Comparison of ENCODE assay signal across 20 cellular contexts in genomic region chr5:80860934-80861613, GRCh38.
DNase-seq lines count a peak whose midpoint lies in the region; ATAC-seq, FAIRE-seq and TF ChIP-seq lines count a peak whose summit lies in the region.
"Had no signal": no experiment of that assay in that cellular context is flagged by ENCODE, and none has a peak within 500 bp of the region (broad histone marks: within the 10 kb centered on the region; RNA-seq: fewer than 3 reads in every experiment).

No MANE protein-coding gene starts in this region.

- H3K36me3 ChIP-seq in CD8-positive, alpha-beta T cell (ENCODE audit: insufficient read depth, low read length): no peaks in the 10 kb centered on the region
- H3K36me3 ChIP-seq: cardiac muscle cell, neural progenitor cell, right atrium auricular region, SJSA1 had no signal

- no peak overlapping the region for H3K4me3 ChIP-seq in AG04450 (ENCODE audit: low read depth, low read length)
- no peak overlapping the region for H3K4me3 ChIP-seq in astrocyte of the spinal cord (ENCODE audit: low read depth, low read length)
- no peak overlapping the region for H3K4me3 ChIP-seq in CD8-positive, alpha-beta T cell (ENCODE audit: low read depth, low read length)
- H3K4me3 ChIP-seq: cardiac muscle cell, gastrocnemius medialis, neural progenitor cell, PC-9, right atrium auricular region, SJSA1, vagina had no signal

- H3K27ac ChIP-seq in AG04450 (ENCODE audit: low read depth, low read length): no peak overlapping the region
- H3K27ac ChIP-seq in CD8-positive, alpha-beta T cell (ENCODE audit: low read depth, low read length): no peak overlapping the region
- H3K27ac ChIP-seq: cardiac muscle cell, gastrocnemius medialis, neural progenitor cell, PC-9, right atrium auricular region, SJSA1, vagina had no signal

- POLR2A ChIA-PET in AG04450 (lab: Yijun Ruan, JAX): interaction anchor here (1.2 kb wide), 1 partner anchor 72 kb away, joined by 3 read pairs; no protein-coding TSS in a partner anchor
- POLR2A ChIA-PET in CD8-positive, alpha-beta T cell (lab: Charles Lee): no interaction called here
- POLR2A ChIA-PET in T-cell (lab: Charles Lee): interaction anchor here in 1 of 2 donors (0.6 to 0.7 kb wide), 2 partner anchors 135 to 410 kb away, joined by 3 to 6 read pairs; no protein-coding TSS in a partner anchor

- H3K4me3 Mint-ChIP-seq in CD8-positive, alpha-beta T cell: no peak overlapping the region
- H3K4me3 Mint-ChIP-seq in T-cell: no peak overlapping the region
- H3K4me3 Mint-ChIP-seq: neural progenitor cell had no signal

- intact Hi-C loops in CD8-positive, alpha-beta T cell (cut with DNase I, micrococcal nuclease): no loop called here

- peaks cover 8% of the 10 kb centered on the region for H3K4me1 Mint-ChIP-seq in CD8-positive, alpha-beta T cell (ENCODE audit: low read depth)
- H3K4me1 Mint-ChIP-seq in T-cell: peaks cover 0 to 18% (median 4%) of the 10 kb centered on the region in 3 donors
- H3K4me1 Mint-ChIP-seq: neural progenitor cell had no signal

- H3K9me3 Mint-ChIP-seq in CD8-positive, alpha-beta T cell: peaks cover 5% of the 10 kb centered on the region
- peaks cover 0 to 7% (median 4%) of the 10 kb centered on the region in 3 donors for H3K9me3 Mint-ChIP-seq in T-cell
- H3K9me3 Mint-ChIP-seq: neural progenitor cell had no signal

- peaks cover 51% of the 10 kb centered on the region for H3K36me3 Mint-ChIP-seq in CD8-positive, alpha-beta T cell
- H3K36me3 Mint-ChIP-seq in T-cell: peaks cover 73% of the 10 kb centered on the region

- TF ChIP-seq POLR2A in GM12891 (IDR thresholded peaks at IDR 0.05; ENCODE audit: low read depth, low read length): no peak

- no peaks in the 10 kb centered on the region for H3K27me3 Mint-ChIP-seq in CD8-positive, alpha-beta T cell (ENCODE audit: low read depth)
- H3K27me3 Mint-ChIP-seq in T-cell: no peaks in the 10 kb centered on the region

- DNase-seq in AG04450 (ENCODE audit: low read depth, low spot score): peak; percentile 21
- no peak for DNase-seq in GM12891 (ENCODE audit: insufficient read length, low spot score)
- DNase-seq in astrocyte of the spinal cord (ENCODE audit: low read depth, low spot score): peak; percentile 29
- peak; percentile 6 for DNase-seq in kidney tubule cell (ENCODE audit: low spot score)
- no peak for DNase-seq in CD8-positive, alpha-beta T cell
- DNase-seq in T-cell: no peak
- DNase-seq: activated CD4-positive, alpha-beta T cell treated with anti-CD3 and anti-CD28 coated beads for 48 hours; activated naive CD4-positive, alpha-beta T cell treated with anti-CD3 and anti-CD28 coated beads, Interleukin-2, amount 50 U/mL, for 16 hours; effector memory CD4-positive, alpha-beta T cell; gastrocnemius medialis; NCI-H2107; PC-9 had no signal

- no peak overlapping the region for H3K27ac Mint-ChIP-seq in CD8-positive, alpha-beta T cell
- H3K27ac Mint-ChIP-seq in T-cell: no peak overlapping the region
- H3K27ac Mint-ChIP-seq: neural progenitor cell had no signal

- peak; percentile 9 for FAIRE-seq in GM12891 (lab: Jason Lieb, UNC)
- FAIRE-seq: GM18507 had no signal

- TF ChIP-seq CTCF in AG04450 (IDR thresholded peaks at IDR 0.05; ENCODE audit: low read depth, low read length) (no peak), astrocyte of the spinal cord (IDR thresholded peaks at IDR 0.05; ENCODE audit: low read depth, low read length) (no peak)
- no peak for TF ChIP-seq CTCF in CD8-positive, alpha-beta T cell (IDR thresholded peaks at IDR 0.05)

- CTCF ChIA-PET in AG04450 (lab: Charles Lee): no interaction called here
- CTCF ChIA-PET in CD8-positive, alpha-beta T cell (lab: Charles Lee): no interaction called here
- CTCF ChIA-PET in T-cell (lab: Charles Lee): interaction anchor here (0.6 kb wide), 2 partner anchors 440 to 508 kb away, joined by 4 to 6 read pairs; partner anchors contain the start of gene ZCCHC9 (in 1 of the 2)

- no peaks in the 10 kb centered on the region for H3K4me1 ChIP-seq in CD8-positive, alpha-beta T cell (ENCODE audit: insufficient read depth, low read length)
- H3K4me1 ChIP-seq: gastrocnemius medialis, neural progenitor cell, right atrium auricular region, SJSA1, vagina had no signal

- ATAC-seq in GM21360 (IDR thresholded peaks at IDR 0.05; ENCODE audit: unreplicated experiment) (no peak), T-cell (replicated peaks in 1 of 4) (no peak), GM18511 (IDR thresholded peaks at IDR 0.05; ENCODE audit: unreplicated experiment) (no peak)
- no peak for ATAC-seq in CD8-positive, alpha-beta T cell
- ATAC-seq: gastrocnemius medialis had no signal

- H3K27me3 ChIP-seq in AG04450 (ENCODE audit: control insufficient read depth, insufficient read depth, low read length): no peaks in the 10 kb centered on the region
- H3K27me3 ChIP-seq in CD8-positive, alpha-beta T cell (ENCODE audit: insufficient read depth, low read length): no peaks in the 10 kb centered on the region
- H3K27me3 ChIP-seq: cardiac muscle cell, gastrocnemius medialis, neural progenitor cell, right atrium auricular region, SJSA1, vagina had no signal

- in situ Hi-C loops in astrocyte of the spinal cord (cut with HindIII; ENCODE audit: low sequenced_read_pairs): no loop called here

- H3K9me3 ChIP-seq in AG04450 (ENCODE audit: control insufficient read depth, insufficient read depth, low read length): no peaks in the 10 kb centered on the region
- no peaks in the 10 kb centered on the region for H3K9me3 ChIP-seq in CD8-positive, alpha-beta T cell (ENCODE audit: low read length)
- H3K9me3 ChIP-seq: gastrocnemius medialis, SJSA1, vagina had no signal

TF ChIP-seq in GM12891, 5 proteins besides CTCF, POLR2A, EP300 and RAD21:
- no peak for TF ChIP-seq TAF1 (IDR thresholded peaks at IDR 0.05; ENCODE audit: low read depth, low read length)
- no peak for TF ChIP-seq PAX5 (IDR thresholded peaks at IDR 0.05; ENCODE audit: insufficient read depth, low read length, severe bottlenecking)
- TF ChIP-seq POU2F2 (IDR thresholded peaks at IDR 0.05; ENCODE audit: low read depth, low read length): no peak
- no peak for TF ChIP-seq SPI1 (IDR thresholded peaks at IDR 0.05; ENCODE audit: low read depth, low read length)

Comparison
In these comparisons a context has a peak if more than half of its experiments do, and no peak if none do; other contexts are left out.
1. DNase-seq: peak in AG04450 (single experiment), astrocyte of the spinal cord (single experiment) and kidney tubule cell (single experiment); none in GM12891 (single experiment), CD8-positive, alpha-beta T cell (0 of 7) and T-cell (0 of 34).
2. CTCF ChIA-PET loops: an anchor here in T-cell (0.6 kb wide); none called in AG04450 and CD8-positive, alpha-beta T cell.